ENCODE assay signal across 43 cellular contexts in genomic region chr2:79026061-79026460, GRCh38. TPM values are rescaled to one million over a fixed set of nuclear protein-coding genes. Genes with fewer than 3 reads are reported as not detected.
"Had no signal": no experiment of that assay in that cellular context is flagged by ENCODE, and none has a peak within 500 bp of the region (broad histone marks: within the 10 kb centered on the region; RNA-seq: fewer than 3 reads in every experiment).

No MANE protein-coding gene starts in this region.

- H3K4me1 ChIP-seq: ascending aorta, breast epithelium had no signal

- H3K27me3 Mint-ChIP-seq: activated naive CD4-positive, alpha-beta T cell treated with anti-CD3 and anti-CD28 coated beads, Interleukin-2, amount 10 ng/mL, durations not matched to agents 7 days and 5 days; activated naive CD4-positive, alpha-beta T cell treated with anti-CD3 and anti-CD28 coated beads, Interleukin-2, amount 50 U/mL, for 24 hours; activated naive CD8-positive, alpha-beta T cell; activated naive CD8-positive, alpha-beta T cell treated with anti-CD3 and anti-CD28 coated beads for 36 hours; activated naive CD8-positive, alpha-beta T cell treated with anti-CD3 and anti-CD28 coated beads, Interleukin-2, amount 10 ng/mL, durations not matched to agents 7 days and 5 days; activated naive CD8-positive, alpha-beta T cell treated with anti-CD3 and anti-CD28 coated beads, Interleukin-2, amount 50 U/mL, for 24 hours; activated T-cell treated with anti-CD3 and anti-CD28 coated beads, Interleukin-2, amount 50 U/mL, for 24 hours; activated T-helper 17 cell treated with anti-CD3 and anti-CD28 coated beads, Interleukin-2, amount 50 U/mL, for 72 hours; central memory CD8-positive, alpha-beta T cell had no signal

- H3K27ac Mint-ChIP-seq: activated naive CD4-positive, alpha-beta T cell treated with anti-CD3 and anti-CD28 coated beads for 36 hours; activated naive CD4-positive, alpha-beta T cell treated with anti-CD3 and anti-CD28 coated beads, Interleukin-2, amount 10 ng/mL, durations not matched to agents 7 days and 5 days; activated naive CD4-positive, alpha-beta T cell treated with anti-CD3 and anti-CD28 coated beads, Interleukin-2, amount 50 U/mL, for 24 hours; activated naive CD4-positive, alpha-beta T cell treated with anti-CD3 and anti-CD28 coated beads, Interleukin-2, amount 50 U/mL, for 72 hours; activated naive CD8-positive, alpha-beta T cell; activated naive CD8-positive, alpha-beta T cell treated with anti-CD3 and anti-CD28 coated beads for 36 hours; activated naive CD8-positive, alpha-beta T cell treated with anti-CD3 and anti-CD28 coated beads, Interleukin-2, amount 10 ng/mL, durations not matched to agents 7 days and 5 days; activated naive CD8-positive, alpha-beta T cell treated with anti-CD3 and anti-CD28 coated beads, Interleukin-2, amount 50 U/mL, for 24 hours; activated T-cell treated with anti-CD3 and anti-CD28 coated beads, Interleukin-2, amount 50 U/mL, for 24 hours; activated T-cell treated with anti-CD3 and anti-CD28 coated beads, Interleukin-2, amount 50 U/mL, for 72 hours; activated T-helper 1 cell treated with anti-CD3 and anti-CD28 coated beads, Interleukin-12 subunit alpha, Interleukin-12 subunit beta, Interleukin-2, Interleukin-4 antibody, amounts not matched to agents 30 ng/mL and 10 ng/mL and 1 ng/mL, durations not matched to agents 14 hours and 24 hours and 36 hours; activated T-helper 17 cell treated with anti-CD3 and anti-CD28 coated beads, Interleukin-2, amount 50 U/mL, for 72 hours; activated T-helper 2 cell treated with anti-CD3 and anti-CD28 coated beads, Interferon-gamma antibody, Interleukin-2, Interleukin-4, amounts not matched to agents 10 μg/mL and 5 μg/mL and 100 μg/mL, durations not matched to agents 14 hours and 24 hours and 36 hours; brain had no signal

- H3K36me3 ChIP-seq: adrenal gland, ascending aorta, brain microvascular endothelial cell, breast epithelium, cardiac muscle cell had no signal

- H3K27ac ChIP-seq: adrenal gland, ascending aorta, brain microvascular endothelial cell, breast epithelium, cardiac muscle cell had no signal

- FAIRE-seq: astrocyte had no signal

- DNase-seq: activated effector memory CD4-positive, alpha-beta T cell treated with anti-CD3 and anti-CD28 coated beads, Interleukin-2, amount 50 U/mL, for 16 hours; activated effector memory CD4-positive, alpha-beta T cell treated with Interleukin-2 at 50 U/mL for 16 hours; activated gamma-delta T cell; activated gamma-delta T cell treated with Interleukin-2 at 50 U/mL for 16 hours; activated naive CD4-positive, alpha-beta T cell; activated naive CD4-positive, alpha-beta T cell treated with anti-CD3 and anti-CD28 coated beads for 36 hours; activated naive CD4-positive, alpha-beta T cell treated with anti-CD3 and anti-CD28 coated beads, Interleukin-2, amount 10 ng/mL, durations not matched to agents 7 days and 5 days; activated naive CD4-positive, alpha-beta T cell treated with anti-CD3 and anti-CD28 coated beads, Interleukin-2, amount 50 U/mL, for 16 hours; activated naive CD4-positive, alpha-beta T cell treated with Interleukin-2 at 50 U/mL for 16 hours; activated naive CD8-positive, alpha-beta T cell treated with anti-CD3 and anti-CD28 coated beads for 36 hours; activated naive CD8-positive, alpha-beta T cell treated with anti-CD3 and anti-CD28 coated beads, Interleukin-2, amount 10 ng/mL, durations not matched to agents 7 days and 5 days; activated naive CD8-positive, alpha-beta T cell treated with anti-CD3 and anti-CD28 coated beads, Interleukin-2, amount 50 U/mL, for 24 hours; activated T-cell treated with anti-CD3 and anti-CD28 coated beads for 4 hours; activated T-cell treated with anti-CD3 and anti-CD28 coated beads, Interleukin-2, amount 50 U/mL, for 1 hour; activated T-cell treated with anti-CD3 and anti-CD28 coated beads, Interleukin-2, amount 50 U/mL, for 24 hours; activated T-cell treated with anti-CD3 and anti-CD28 coated beads, Interleukin-2, amount 50 U/mL, for 4 hours; activated T-cell treated with anti-CD3 and anti-CD28 coated beads, Interleukin-2, amount 50 U/mL, for 48 hours; activated T-cell treated with anti-CD3 and anti-CD28 coated beads, Interleukin-2, amount 50 U/mL, for 72 hours; amniotic stem cell; amygdala; anterior cingulate cortex; aorta; brain microvascular endothelial cell; caudate nucleus; central memory CD4-positive, alpha-beta T cell; cerebellar nuclear complex had no signal

- H3K27me3 ChIP-seq: adrenal gland, ascending aorta, brain microvascular endothelial cell, breast epithelium, cardiac muscle cell had no signal

- ATAC-seq: activated naive CD4-positive, alpha-beta T cell treated with anti-CD3 and anti-CD28 coated beads, Interleukin-2, amount 50 U/mL, for 72 hours; activated naive CD8-positive, alpha-beta T cell treated with anti-CD3 and anti-CD28 coated beads, Interleukin-2, amount 50 U/mL, for 24 hours; activated T-cell treated with anti-CD3 and anti-CD28 coated beads, Interleukin-2, amount 50 U/mL, for 4 hours; activated T-cell treated with anti-CD3 and anti-CD28 coated beads, Interleukin-2, amount 50 U/mL, for 72 hours; activated T-helper 17 cell treated with anti-CD3 and anti-CD28 coated beads, Interleukin-2, amount 50 U/mL, for 72 hours had no signal

- H3K4me3 Mint-ChIP-seq: activated naive CD4-positive, alpha-beta T cell treated with anti-CD3 and anti-CD28 coated beads for 36 hours; activated naive CD4-positive, alpha-beta T cell treated with anti-CD3 and anti-CD28 coated beads, Interleukin-2, amount 10 ng/mL, durations not matched to agents 7 days and 5 days; activated naive CD4-positive, alpha-beta T cell treated with anti-CD3 and anti-CD28 coated beads, Interleukin-2, amount 50 U/mL, for 24 hours; activated naive CD8-positive, alpha-beta T cell; activated naive CD8-positive, alpha-beta T cell treated with anti-CD3 and anti-CD28 coated beads for 36 hours; activated naive CD8-positive, alpha-beta T cell treated with anti-CD3 and anti-CD28 coated beads, Interleukin-2, amount 10 ng/mL, durations not matched to agents 7 days and 5 days; activated naive CD8-positive, alpha-beta T cell treated with anti-CD3 and anti-CD28 coated beads, Interleukin-2, amount 50 U/mL, for 24 hours; activated T-cell treated with anti-CD3 and anti-CD28 coated beads, Interleukin-2, amount 50 U/mL, for 24 hours; activated T-cell treated with anti-CD3 and anti-CD28 coated beads, Interleukin-2, amount 50 U/mL, for 4 hours; activated T-cell treated with anti-CD3 and anti-CD28 coated beads, Interleukin-2, amount 50 U/mL, for 72 hours; activated T-helper 1 cell treated with anti-CD3 and anti-CD28 coated beads, Interleukin-12 subunit alpha, Interleukin-12 subunit beta, Interleukin-2, Interleukin-4 antibody, amounts not matched to agents 30 ng/mL and 10 ng/mL and 1 ng/mL, durations not matched to agents 14 hours and 24 hours and 36 hours; activated T-helper 17 cell treated with anti-CD3 and anti-CD28 coated beads, Interleukin-2, amount 50 U/mL, for 72 hours; brain; central memory CD8-positive, alpha-beta T cell had no signal

- H3K36me3 Mint-ChIP-seq: activated naive CD4-positive, alpha-beta T cell treated with anti-CD3 and anti-CD28 coated beads, Interleukin-2, amount 10 ng/mL, durations not matched to agents 7 days and 5 days; activated naive CD4-positive, alpha-beta T cell treated with anti-CD3 and anti-CD28 coated beads, Interleukin-2, amount 50 U/mL, for 24 hours; activated naive CD4-positive, alpha-beta T cell treated with anti-CD3 and anti-CD28 coated beads, Interleukin-2, amount 50 U/mL, for 72 hours; activated naive CD8-positive, alpha-beta T cell; activated naive CD8-positive, alpha-beta T cell treated with anti-CD3 and anti-CD28 coated beads for 36 hours; activated naive CD8-positive, alpha-beta T cell treated with anti-CD3 and anti-CD28 coated beads, Interleukin-2, amount 10 ng/mL, durations not matched to agents 7 days and 5 days; brain had no signal

- H3K4me3 ChIP-seq: adrenal gland, ascending aorta, breast epithelium, cardiac muscle cell had no signal

- H3K9me3 ChIP-seq: adrenal gland, ascending aorta, breast epithelium had no signal

- H3K4me1 Mint-ChIP-seq: activated naive CD4-positive, alpha-beta T cell treated with anti-CD3 and anti-CD28 coated beads, Interleukin-2, amount 10 ng/mL, durations not matched to agents 7 days and 5 days; activated naive CD4-positive, alpha-beta T cell treated with anti-CD3 and anti-CD28 coated beads, Interleukin-2, amount 50 U/mL, for 24 hours; activated naive CD8-positive, alpha-beta T cell treated with anti-CD3 and anti-CD28 coated beads for 36 hours; activated naive CD8-positive, alpha-beta T cell treated with anti-CD3 and anti-CD28 coated beads, Interleukin-2, amount 10 ng/mL, durations not matched to agents 7 days and 5 days; activated naive CD8-positive, alpha-beta T cell treated with anti-CD3 and anti-CD28 coated beads, Interleukin-2, amount 50 U/mL, for 24 hours; activated T-helper 17 cell treated with anti-CD3 and anti-CD28 coated beads, Interleukin-2, amount 50 U/mL, for 72 hours; brain; central memory CD8-positive, alpha-beta T cell had no signal

RNA-seq across cellular contexts. Expression of gene REG3G, which starts 0.6 kb away (rescaled TPM):
- total RNA-seq: activated naive CD4-positive, alpha-beta T cell treated with anti-CD3 and anti-CD28 coated beads for 36 hours; activated naive CD4-positive, alpha-beta T cell treated with anti-CD3 and anti-CD28 coated beads, Interleukin-2, amount 50 U/mL, for 72 hours; activated naive CD8-positive, alpha-beta T cell treated with anti-CD3 and anti-CD28 coated beads for 36 hours; activated naive CD8-positive, alpha-beta T cell treated with anti-CD3 and anti-CD28 coated beads, Interleukin-2, amount 10 ng/mL, durations not matched to agents 7 days and 5 days; activated T-cell treated with anti-CD3 and anti-CD28 coated beads, Interleukin-2, amount 50 U/mL, for 72 hours; activated T-helper 1 cell treated with anti-CD3 and anti-CD28 coated beads, Interleukin-12 subunit alpha, Interleukin-12 subunit beta, Interleukin-2, Interleukin-4 antibody, amounts not matched to agents 30 ng/mL and 10 ng/mL and 1 ng/mL, durations not matched to agents 14 hours and 24 hours and 36 hours; activated T-helper 17 cell treated with anti-CD3 and anti-CD28 coated beads, Interleukin-2, amount 50 U/mL, for 72 hours; activated T-helper 2 cell treated with anti-CD3 and anti-CD28 coated beads, Interferon-gamma antibody, Interleukin-2, Interleukin-4, amounts not matched to agents 10 μg/mL and 5 μg/mL and 100 μg/mL, durations not matched to agents 14 hours and 24 hours and 36 hours; ascending aorta; astrocyte; breast epithelium; bronchial epithelial cell; cardiac muscle cell; cardiac septum; cerebellum; chondrocyte had no signal
- polyA plus RNA-seq: cardiac muscle cell had no signal
